ENCODE assay signal across 27 cellular contexts in genomic region chr12:1881936-1882335, GRCh38. TPM values are rescaled to one million over a fixed set of nuclear protein-coding genes. Genes with fewer than 3 reads are reported as not detected.
"Had no signal": no experiment of that assay in that cellular context is flagged by ENCODE, and none has a peak within 500 bp of the region (broad histone marks: within the 10 kb centered on the region; RNA-seq: fewer than 3 reads in every experiment).

No MANE protein-coding gene starts in this region.

- H3K27me3 ChIP-seq: colonic mucosa, gastroesophageal sphincter, hepatocyte, testis, tibial nerve, upper lobe of right lung had no signal

- H3K27ac ChIP-seq: colonic mucosa, epithelial cell of prostate, esophagus squamous epithelium, gastroesophageal sphincter, hepatocyte, parathyroid adenoma, prostate gland, skin epidermis, testis, tibial nerve, upper lobe of right lung had no signal

- ATAC-seq: gastroesophageal sphincter; left colon; left ventricle myocardium superior; sciatic nerve; stimulated activated naive B cell treated with anti-CD40 and anti-IgM and Interleukin-4, amounts not matched to agents 10 μg/mL and 1 μg/mL and 100 μg/mL, for 72 hours; stimulated activated naive CD8-positive, alpha-beta T cell treated with anti-CD3 and anti-CD28 coated beads, Interleukin-15, amount 100 ng/mL, for 72 hours; upper lobe of right lung had no signal

- H3K9ac ChIP-seq: parathyroid adenoma had no signal

- H3K36me3 Mint-ChIP-seq: naive B cell; stimulated activated naive B cell treated with anti-CD40 and anti-IgM and Interleukin-4, amounts not matched to agents 10 μg/mL and 1 μg/mL and 100 μg/mL, for 72 hours had no signal

- H3K79me2 ChIP-seq: hepatocyte, parathyroid adenoma had no signal

- H3K9me3 Mint-ChIP-seq: nephron; stimulated activated naive B cell treated with anti-CD40 and anti-IgM and Interleukin-4, amounts not matched to agents 10 μg/mL and 1 μg/mL and 100 μg/mL, for 72 hours; stimulated activated naive CD8-positive, alpha-beta T cell treated with anti-CD3 and anti-CD28 coated beads, Interleukin-15, amount 100 ng/mL, for 72 hours had no signal

- H3K36me3 ChIP-seq: colonic mucosa, esophagus squamous epithelium, gastroesophageal sphincter, prostate gland, tibial nerve, upper lobe of right lung had no signal

- H3K4me3 ChIP-seq: colonic mucosa, esophagus squamous epithelium, gastroesophageal sphincter, hepatocyte, lung, prostate gland, skin epidermis, testis, tibial nerve, upper lobe of right lung had no signal

- H3K27ac Mint-ChIP-seq: naive B cell; nephron; stimulated activated naive B cell treated with anti-CD40 and anti-IgM and Interleukin-4, amounts not matched to agents 10 μg/mL and 1 μg/mL and 100 μg/mL, for 72 hours had no signal

- H2AFZ ChIP-seq: hepatocyte, parathyroid adenoma had no signal

- H3K9me3 ChIP-seq: colonic mucosa, esophagus squamous epithelium, gastroesophageal sphincter, prostate gland, testis, tibial nerve, upper lobe of right lung had no signal

- DNase-seq: effector memory CD4-positive, alpha-beta T cell; esophagus squamous epithelium; foreskin fibroblast; glutamatergic neuron; left colon; left ventricle myocardium superior; mesenchymal stem cell; naive B cell; occipital lobe; retina; stimulated activated CD4-positive, alpha-beta T cell treated with anti-CD3 and anti-CD28 coated beads, Interleukin-2, amount 100 ng/mL, for 24 hours; stimulated activated CD4-positive, alpha-beta T cell treated with anti-CD3 and anti-CD28 coated beads, Interleukin-4, amount 100 ng/mL, for 4 hours; stimulated activated naive B cell treated with anti-CD40 and anti-IgM and Interleukin-4, amounts not matched to agents 10 μg/mL and 1 μg/mL and 100 μg/mL, for 72 hours; stimulated activated naive CD8-positive, alpha-beta T cell treated with anti-CD3 and anti-CD28 coated beads, Interleukin-15, amount 100 ng/mL, for 72 hours; testis; upper lobe of right lung had no signal

- H3K4me1 Mint-ChIP-seq: naive B cell; nephron; stimulated activated naive B cell treated with anti-CD40 and anti-IgM and Interleukin-4, amounts not matched to agents 10 μg/mL and 1 μg/mL and 100 μg/mL, for 72 hours; stimulated activated naive CD8-positive, alpha-beta T cell treated with anti-CD3 and anti-CD28 coated beads, Interleukin-15, amount 100 ng/mL, for 72 hours had no signal

- H3K4me2 ChIP-seq: hepatocyte had no signal

- H3K4me3 Mint-ChIP-seq: naive B cell; nephron; stimulated activated naive B cell treated with anti-CD40 and anti-IgM and Interleukin-4, amounts not matched to agents 10 μg/mL and 1 μg/mL and 100 μg/mL, for 72 hours; stimulated activated naive CD8-positive, alpha-beta T cell treated with anti-CD3 and anti-CD28 coated beads, Interleukin-15, amount 100 ng/mL, for 72 hours had no signal

- H3K4me1 ChIP-seq: colonic mucosa, esophagus squamous epithelium, gastroesophageal sphincter, parathyroid adenoma, prostate gland, testis, tibial nerve, upper lobe of right lung had no signal

RNA-seq across cellular contexts. Expression of gene CACNA2D4, which starts 36.5 kb away (rescaled TPM):
- total RNA-seq: occipital lobe had no signal
